Comparison of ENCODE assay signal across 21 cellular contexts in genomic region chr1:156134716-156135435, GRCh38. TPM values are rescaled to one million over a fixed set of nuclear protein-coding genes. Genes with fewer than 3 reads are reported as not detected.
DNase-seq lines count a peak whose midpoint lies in the region; ATAC-seq, FAIRE-seq and TF ChIP-seq lines count a peak whose summit lies in the region.
"Had no signal": no experiment of that assay in that cellular context is flagged by ENCODE, and none has a peak within 500 bp of the region (broad histone marks: within the 10 kb centered on the region; RNA-seq: fewer than 3 reads in every experiment).

No MANE protein-coding gene starts in this region.

- no peaks in the 10 kb centered on the region for H3K36me3 Mint-ChIP-seq in type B pancreatic cell

- intact Hi-C loops in HepG2 (cut with micrococcal nuclease; ENCODE audit: unreplicated experiment) = no loop called here
- intact Hi-C loops in right lobe of liver (cut with DNase I) = loop anchor here in 1 of 2 donors (5.0 to 10.0 kb wide), 2 partner anchors 38 to 110 kb away; partner anchors contain the start of genes BGLAP and PAQR6
- intact Hi-C loops in ascending aorta (cut with DNase I) = no loop called here

- H3K36me3 ChIP-seq in HepG2 (replicated peaks in 1 of 2; ENCODE audit: control insufficient read depth in 1 of 2, insufficient read depth in 2 of 2, low read length in 2 of 2) (peaks cover 47 to 77% of the 10 kb centered on the region in 2 experiments), right lobe of liver (peaks cover 18 to 78% (median 60%) of the 10 kb centered on the region in 4 donors), ascending aorta (peaks cover 95 to 96% of the 10 kb centered on the region in 2 donors), mesenchymal stem cell (ENCODE audit: control insufficient read depth in 1 of 2, insufficient read depth in 2 of 2, low read depth in 1 of 2, low read length in 2 of 2) (peaks cover 84 to 93% of the 10 kb centered on the region in 2 experiments)

- peak overlapping the region in 1 of 2 experiments; percentile 19 for H3K14ac ChIP-seq in mesenchymal stem cell (ENCODE audit: low read length in 2 of 2)

- H2BK15ac ChIP-seq in mesenchymal stem cell (ENCODE audit: low read depth, poor library complexity, severe bottlenecking) = no peak overlapping the region

- H3K9me3 ChIP-seq in HepG2 (ENCODE audit: low read length) (no peaks in the 10 kb centered on the region), right lobe of liver (no peaks in the 10 kb centered on the region), ascending aorta (no peaks in the 10 kb centered on the region), mesenchymal stem cell (ENCODE audit: control insufficient read depth, low read length) (no peaks in the 10 kb centered on the region)
- H3K9me3 ChIP-seq: BE2C had no signal

- H3K27ac Mint-ChIP-seq in type B pancreatic cell = peak overlapping the region; percentile 56
- H3K27ac Mint-ChIP-seq: GM23338 had no signal

- no peak for ATAC-seq in HepG2
- no peak for ATAC-seq in right lobe of liver
- no peak for ATAC-seq in GM19455 (IDR thresholded peaks at IDR 0.05; ENCODE audit: unreplicated experiment)
- ATAC-seq in HG03520 (IDR thresholded peaks at IDR 0.05; ENCODE audit: unreplicated experiment) = no peak
- ATAC-seq: GM23338 had no signal

- H2AK5ac ChIP-seq in mesenchymal stem cell (ENCODE audit: low read length, severe bottlenecking) = no peak overlapping the region

- no peak overlapping the region for H3K4ac ChIP-seq in mesenchymal stem cell (ENCODE audit: low read depth in 1 of 2, low read length in 2 of 2)

- H2BK12ac ChIP-seq in mesenchymal stem cell (ENCODE audit: low read length in 2 of 2) = no peak overlapping the region

- peaks cover 6% of the 10 kb centered on the region for H3K79me2 ChIP-seq in HepG2 (ENCODE audit: insufficient read depth, low read length)

- H3K9ac ChIP-seq in HepG2 (ENCODE audit: insufficient read depth, low read depth, low read length) = no peak overlapping the region
- peak overlapping the region; percentile 36 for H3K9ac ChIP-seq in mesenchymal stem cell (ENCODE audit: low read length)
- H3K9ac ChIP-seq: KMS-11 had no signal

- TF ChIP-seq CTCF in HepG2 (CRISPR knock-in tag; IDR thresholded peaks at IDR 0.05) (no peak), right lobe of liver (IDR thresholded peaks at IDR 0.05) (no peak), ascending aorta (IDR thresholded peaks at IDR 0.05) (no peak), type B pancreatic cell (conservative IDR thresholded peaks at IDR 0.05) (no peak)

- no peak overlapping the region for H2AFZ ChIP-seq in HepG2 (ENCODE audit: low read length)
- no peak overlapping the region for H2AFZ ChIP-seq in mesenchymal stem cell (ENCODE audit: low read depth, low read length)
- H2AFZ ChIP-seq: GM23338 had no signal

- DNase-seq in HepG2 (ENCODE audit: low spot score) (no peak), right lobe of liver (no peak), ascending aorta (ENCODE audit: low spot score in 2 of 2) (no peak), mesenchymal stem cell (no peak), type B pancreatic cell (ENCODE audit: extremely low spot score, unreplicated experiment) (no peak), iPS-NIHi7 (ENCODE audit: extremely low spot score) (no peak)
- DNase-seq: 8988T; BE2C; CD8-positive, alpha-beta memory T cell; DND-41; GDM1; NCI-H1105; NCI-H1694; NCI-H2227 treated with DMSO at 0.1 percent for 48 hours; NCI-H524 treated with DMSO at 0.1 percent for 48 hours; SIG-M5 had no signal

- H3K27me3 Mint-ChIP-seq in type B pancreatic cell = no peaks in the 10 kb centered on the region
- H3K27me3 Mint-ChIP-seq: CD8-positive, alpha-beta memory T cell had no signal

- H3K4me2 ChIP-seq in HepG2 (ENCODE audit: low read depth, low read length) (no peak overlapping the region), mesenchymal stem cell (ENCODE audit: low read length, poor library complexity, severe bottlenecking) (no peak overlapping the region)
- H3K4me2 ChIP-seq: GM23338, KMS-11 had no signal

- in situ Hi-C loops in HepG2 (cut with HindIII; ENCODE audit: extremely low pct_ligation_motif_present, low pct_unique_long_range_greater_than_20kb) = loop anchor here (5.0 kb wide), 1 partner anchor 38 kb away; no protein-coding TSS in a partner anchor

- TF ChIP-seq RAD21 in HepG2 (CRISPR knock-in tag; IDR thresholded peaks at IDR 0.05) = no peak

- H3K27me3 ChIP-seq in HepG2 (ENCODE audit: control insufficient read depth in 1 of 2, insufficient read depth in 2 of 2, low read length in 2 of 2) (no peaks in the 10 kb centered on the region), right lobe of liver (no peaks in the 10 kb centered on the region), ascending aorta (no peaks in the 10 kb centered on the region), mesenchymal stem cell (ENCODE audit: control insufficient read depth in 1 of 2, insufficient read depth in 1 of 2, low read length in 2 of 2) (no peaks in the 10 kb centered on the region)
- H3K27me3 ChIP-seq: BE2C had no signal

- no peak overlapping the region for H3K4me3 ChIP-seq in HepG2 (replicated peaks in 1 of 3; ENCODE audit: insufficient read depth in 1 of 3, low read depth in 2 of 3, low read length in 3 of 3)
- H3K4me3 ChIP-seq in right lobe of liver = no peak overlapping the region
- H3K4me3 ChIP-seq in ascending aorta = no peak overlapping the region
- H3K4me3 ChIP-seq in mesenchymal stem cell (ENCODE audit: insufficient read depth in 1 of 2, low read depth in 1 of 2, low read length in 2 of 2) = no peak overlapping the region
- H3K4me3 ChIP-seq: GM23338 had no signal

- H3K27ac ChIP-seq in HepG2 (ENCODE audit: extremely low read length, insufficient read depth, low read length) = no peak overlapping the region
- H3K27ac ChIP-seq in right lobe of liver = no peak overlapping the region
- peak overlapping the region; percentile 31 to 52 for H3K27ac ChIP-seq in ascending aorta
- no peak overlapping the region for H3K27ac ChIP-seq in mesenchymal stem cell (ENCODE audit: low read length, poor library complexity, severe bottlenecking)
- H3K27ac ChIP-seq: KMS-11 had no signal

- H3K79me1 ChIP-seq in mesenchymal stem cell (replicated peaks; ENCODE audit: low read length, poor library complexity, severe bottlenecking) = peaks cover 22% of the 10 kb centered on the region

- POLR2A ChIA-PET in HepG2 (lab: Yijun Ruan, JAX) = no interaction called here

- peaks cover 8% of the 10 kb centered on the region; the same call in 1 of the 2 replicates for H4K20me1 ChIP-seq in HepG2 (ENCODE audit: insufficient read depth, low read length)

- TF ChIP-seq EP300 in HepG2 (IDR thresholded peaks at IDR 0.05; ENCODE audit: low read depth in 2 of 2, low read length in 2 of 2) (no peak), HepG2 (CRISPR knock-in tag; IDR thresholded peaks at IDR 0.05; ENCODE audit: borderline replicate concordance) (no peak)

- H4K91ac ChIP-seq in mesenchymal stem cell (ENCODE audit: low read length) = no peak overlapping the region

- peaks cover 9% of the 10 kb centered on the region for H3K4me1 ChIP-seq in HepG2 (ENCODE audit: insufficient read depth, low read length)
- peaks cover 0 to 10% (median under 1%) of the 10 kb centered on the region in 4 donors for H3K4me1 ChIP-seq in right lobe of liver
- H3K4me1 ChIP-seq in ascending aorta = peaks cover 1 to 14% of the 10 kb centered on the region in 2 donors
- H3K4me1 ChIP-seq in mesenchymal stem cell (ENCODE audit: control insufficient read depth, insufficient read depth, low read depth, low read length) = peaks cover 5% of the 10 kb centered on the region

- no TSS peak for BruUV-seq in HepG2 (replicated peaks; lab: Mats Ljungman, UMichigan)

- FAIRE-seq in HepG2 (lab: Jason Lieb, UNC) = no peak
- FAIRE-seq: GM12892 had no signal

- no peak overlapping the region for H2BK120ac ChIP-seq in mesenchymal stem cell (ENCODE audit: low read depth, low read length)

- peak overlapping the region; percentile 19 for H4K8ac ChIP-seq in mesenchymal stem cell (ENCODE audit: low read length)

- WGBS in HepG2 (ENCODE audit: low lambda C conversion rate) = 96% methylated on average over 13 of the region's 18 CpGs
- 73% methylated on average over 2 of the region's 18 CpGs for WGBS in right lobe of liver (ENCODE audit: insufficient coverage, low coverage, low lambda C conversion rate, missing lambda C conversion rate)
- 98% methylated on average over 13 of the region's 18 CpGs for WGBS in mesenchymal stem cell

- no peak overlapping the region for H3K18ac ChIP-seq in mesenchymal stem cell (ENCODE audit: low read depth in 1 of 2, low read length in 2 of 2)

- H3K4me1 Mint-ChIP-seq in type B pancreatic cell (ENCODE audit: unreplicated experiment) = peaks cover 7% of the 10 kb centered on the region

- TF ChIP-seq POLR2A in HepG2 (IDR thresholded peaks at IDR 0.05; ENCODE audit: insufficient read depth in 1 of 2, low read depth in 2 of 2, low read length in 2 of 2) = no peak
- TF ChIP-seq POLR2A in right lobe of liver (IDR thresholded peaks at IDR 0.05) = no peak

- no peak overlapping the region for H3K23ac ChIP-seq in mesenchymal stem cell (ENCODE audit: low read length in 2 of 2)

- no peak overlapping the region for H3K4me3 Mint-ChIP-seq in type B pancreatic cell
- H3K4me3 Mint-ChIP-seq: GM23338 had no signal

- CTCF ChIA-PET in HepG2 (lab: Yijun Ruan, JAX; ENCODE audit: low intra/inter-chr PET ratio, low total read pairs) = no interaction called here

- no peak overlapping the region for H2BK5ac ChIP-seq in mesenchymal stem cell (ENCODE audit: low read depth, low read length, poor library complexity, severe bottlenecking)

- H3K9me3 Mint-ChIP-seq in type B pancreatic cell = no peaks in the 10 kb centered on the region
- H3K9me3 Mint-ChIP-seq: CD8-positive, alpha-beta memory T cell; GM23338 had no signal

RNA-seq across cellular contexts. Expression of gene SEMA4A, which starts 18.5 kb away (rescaled TPM):
- total RNA-seq in HepG2 (2016; rRNA removed; fragmentation: Illumina TruSeq; extraction: Trizol) = 0.09 TPM in 1 of 2 replicates, not detected in the other
- total RNA-seq in HepG2 (2016; cell fraction: cytosol; rRNA removed; fragmentation: Illumina TruSeq; extraction: Trizol; ENCODE audit: low read depth) = not detected in 2 replicates
- total RNA-seq in HepG2 (2016; cell fraction: insoluble cytoplasmic fraction; rRNA removed; fragmentation: Illumina TruSeq; extraction: Trizol) = 0.15 TPM in 1 of 2 replicates, not detected in the other
- not detected in 2 replicates for total RNA-seq in HepG2 (2016; cell fraction: membrane; rRNA removed; fragmentation: Illumina TruSeq; extraction: Trizol)
- 0.13 TPM in 1 of 2 replicates, not detected in the other for total RNA-seq in HepG2 (2016; cell fraction: nucleus; rRNA removed; fragmentation: Illumina TruSeq; extraction: Trizol)
- 0.14 and 0.20 TPM in 2 replicates for polyA plus RNA-seq in HepG2 (2011; rRNA removed)
- 0.08 and 0.09 TPM in 2 replicates for polyA plus RNA-seq in HepG2 (2011; cell fraction: cytosol; rRNA removed)
- polyA plus RNA-seq in HepG2 (2011; cell fraction: nucleus; rRNA removed) = 0.21 and 0.61 TPM in 2 replicates
- 0.19 and 0.21 TPM in 2 replicates for polyA plus RNA-seq in HepG2 (2012)
- not detected in 2 replicates for polyA plus RNA-seq in HepG2 (2016; cell fraction: cytosol; fragmentation: Illumina TruSeq; extraction: Trizol; ENCODE audit: low read depth)
- 0.45 TPM in 1 of 2 replicates, not detected in the other for polyA plus RNA-seq in HepG2 (2016; cell fraction: insoluble cytoplasmic fraction; fragmentation: Illumina TruSeq; extraction: Trizol; ENCODE audit: low read depth)
- not detected in 2 replicates for polyA plus RNA-seq in HepG2 (2016; cell fraction: membrane; fragmentation: Illumina TruSeq; extraction: Trizol; ENCODE audit: low read depth)
- polyA plus RNA-seq in HepG2 (2016; cell fraction: nucleus; fragmentation: Illumina TruSeq; extraction: Trizol; ENCODE audit: insufficient read depth, low read depth) = 0.15 TPM in 1 of 2 replicates, not detected in the other
- 0.88 and 18.6 TPM in 2 replicates for polyA minus RNA-seq in HepG2 (2011; rRNA and poly(A)+ RNA removed; ENCODE audit: low replicate concordance)
- polyA minus RNA-seq in HepG2 (2011; cell fraction: cytosol; rRNA and poly(A)+ RNA removed) = not detected in 2 replicates
- polyA minus RNA-seq in HepG2 (2011; cell fraction: nucleus; rRNA and poly(A)+ RNA removed) = 0.39 TPM in 1 of 2 replicates, not detected in the other
- total RNA-seq in right lobe of liver = 1 to 10 TPM in 4 of 6 experiments, under 1 TPM in 2; 0.62 to 2.6 (median 1.3) TPM
- 0.64 TPM for total RNA-seq in ascending aorta
- 0.61 TPM for polyA plus RNA-seq in mesenchymal stem cell (2013, experiment 1 of 2)
- 0.40 TPM for polyA plus RNA-seq in mesenchymal stem cell (2013, experiment 2 of 2)
- total RNA-seq in type B pancreatic cell (ENCODE audit: low replicate concordance) = 7.1 and 12.9 TPM in 2 replicates

RNA-seq across cellular contexts. Expression of gene LMNA, which starts 20.4 kb away (rescaled TPM):
- total RNA-seq in HepG2 (2016; rRNA removed; fragmentation: Illumina TruSeq; extraction: Trizol) = 190 and 225 TPM in 2 replicates
- 16.7 and 20.3 TPM in 2 replicates for total RNA-seq in HepG2 (2016; cell fraction: cytosol; rRNA removed; fragmentation: Illumina TruSeq; extraction: Trizol; ENCODE audit: low read depth)
- total RNA-seq in HepG2 (2016; cell fraction: insoluble cytoplasmic fraction; rRNA removed; fragmentation: Illumina TruSeq; extraction: Trizol) = 150 and 214 TPM in 2 replicates
- total RNA-seq in HepG2 (2016; cell fraction: membrane; rRNA removed; fragmentation: Illumina TruSeq; extraction: Trizol) = 22.8 and 26.6 TPM in 2 replicates
- total RNA-seq in HepG2 (2016; cell fraction: nucleus; rRNA removed; fragmentation: Illumina TruSeq; extraction: Trizol) = 106 and 117 TPM in 2 replicates
- 107 and 110 TPM in 2 replicates for polyA plus RNA-seq in HepG2 (2011; rRNA removed)
- polyA plus RNA-seq in HepG2 (2011; cell fraction: cytosol; rRNA removed) = 79.6 and 122 TPM in 2 replicates
- 236 and 366 TPM in 2 replicates for polyA plus RNA-seq in HepG2 (2011; cell fraction: nucleus; rRNA removed)
- polyA plus RNA-seq in HepG2 (2012) = 86.7 and 101 TPM in 2 replicates
- polyA plus RNA-seq in HepG2 (2016; cell fraction: cytosol; fragmentation: Illumina TruSeq; extraction: Trizol; ENCODE audit: low read depth) = 11.1 and 13.2 TPM in 2 replicates
- 143 and 179 TPM in 2 replicates for polyA plus RNA-seq in HepG2 (2016; cell fraction: insoluble cytoplasmic fraction; fragmentation: Illumina TruSeq; extraction: Trizol; ENCODE audit: low read depth)
- polyA plus RNA-seq in HepG2 (2016; cell fraction: membrane; fragmentation: Illumina TruSeq; extraction: Trizol; ENCODE audit: low read depth) = 12.6 and 16.9 TPM in 2 replicates
- 177 and 182 TPM in 2 replicates for polyA plus RNA-seq in HepG2 (2016; cell fraction: nucleus; fragmentation: Illumina TruSeq; extraction: Trizol; ENCODE audit: insufficient read depth, low read depth)
- 159 and 307 TPM in 2 replicates for polyA minus RNA-seq in HepG2 (2011; rRNA and poly(A)+ RNA removed; ENCODE audit: low replicate concordance)
- polyA minus RNA-seq in HepG2 (2011; cell fraction: cytosol; rRNA and poly(A)+ RNA removed) = 120 and 130 TPM in 2 replicates
- 67.7 and 70.4 TPM in 2 replicates for polyA minus RNA-seq in HepG2 (2011; cell fraction: nucleus; rRNA and poly(A)+ RNA removed)
- 100 to 1,000 TPM in 3 of 6 experiments, 10 to 100 TPM in 3; 79.4 to 129 (median 98.8) TPM for total RNA-seq in right lobe of liver
- total RNA-seq in ascending aorta = 783 TPM
- polyA plus RNA-seq in mesenchymal stem cell (2013, experiment 1 of 2) = 732 TPM
- 747 TPM for polyA plus RNA-seq in mesenchymal stem cell (2013, experiment 2 of 2)
- total RNA-seq in type B pancreatic cell (ENCODE audit: low replicate concordance) = 141 and 400 TPM in 2 replicates

RNA-seq across cellular contexts. Expression of gene MEX3A, which starts 52.6 kb away (rescaled TPM):
- total RNA-seq in HepG2 (2016; rRNA removed; fragmentation: Illumina TruSeq; extraction: Trizol) (7.6 TPM in 2 replicates), right lobe of liver (1 to 10 TPM in 1 of 6 experiments, under 1 TPM in 5; 0.35 to 1.4 (median 0.83) TPM), ascending aorta (1.3 TPM), type B pancreatic cell (ENCODE audit: low replicate concordance) (31.0 and 61.9 TPM in 2 replicates)
- total RNA-seq in HepG2 (2016; cell fraction: cytosol; rRNA removed; fragmentation: Illumina TruSeq; extraction: Trizol; ENCODE audit: low read depth) = 1.4 and 2.5 TPM in 2 replicates
- total RNA-seq in HepG2 (2016; cell fraction: insoluble cytoplasmic fraction; rRNA removed; fragmentation: Illumina TruSeq; extraction: Trizol) = 5.3 and 7.9 TPM in 2 replicates
- 4.5 and 7.8 TPM in 2 replicates for total RNA-seq in HepG2 (2016; cell fraction: membrane; rRNA removed; fragmentation: Illumina TruSeq; extraction: Trizol)
- total RNA-seq in HepG2 (2016; cell fraction: nucleus; rRNA removed; fragmentation: Illumina TruSeq; extraction: Trizol) = 6.2 and 7.5 TPM in 2 replicates
- polyA plus RNA-seq in HepG2 (2011; rRNA removed) = 9.0 and 9.1 TPM in 2 replicates
- polyA plus RNA-seq in HepG2 (2011; cell fraction: cytosol; rRNA removed) = 7.3 and 8.1 TPM in 2 replicates
- 11.9 and 12.9 TPM in 2 replicates for polyA plus RNA-seq in HepG2 (2011; cell fraction: nucleus; rRNA removed)
- 4.3 and 9.1 TPM in 2 replicates for polyA plus RNA-seq in HepG2 (2012)
- polyA plus RNA-seq in HepG2 (2016; cell fraction: cytosol; fragmentation: Illumina TruSeq; extraction: Trizol; ENCODE audit: low read depth) = 2.9 and 3.3 TPM in 2 replicates
- 10.7 and 11.1 TPM in 2 replicates for polyA plus RNA-seq in HepG2 (2016; cell fraction: insoluble cytoplasmic fraction; fragmentation: Illumina TruSeq; extraction: Trizol; ENCODE audit: low read depth)
- 4.7 and 6.0 TPM in 2 replicates for polyA plus RNA-seq in HepG2 (2016; cell fraction: membrane; fragmentation: Illumina TruSeq; extraction: Trizol; ENCODE audit: low read depth)
- polyA plus RNA-seq in HepG2 (2016; cell fraction: nucleus; fragmentation: Illumina TruSeq; extraction: Trizol; ENCODE audit: insufficient read depth, low read depth) = 14.7 and 15.4 TPM in 2 replicates
- 2.3 and 13.0 TPM in 2 replicates for polyA minus RNA-seq in HepG2 (2011; rRNA and poly(A)+ RNA removed; ENCODE audit: low replicate concordance)
- 10.6 and 11.8 TPM in 2 replicates for polyA minus RNA-seq in HepG2 (2011; cell fraction: cytosol; rRNA and poly(A)+ RNA removed)
- polyA minus RNA-seq in HepG2 (2011; cell fraction: nucleus; rRNA and poly(A)+ RNA removed) = 4.1 and 6.2 TPM in 2 replicates
- 10.4 TPM for polyA plus RNA-seq in mesenchymal stem cell (2013, experiment 1 of 2)
- polyA plus RNA-seq in mesenchymal stem cell (2013, experiment 2 of 2) = 10.7 TPM
- polyA plus RNA-seq: CD8-positive, alpha-beta memory T cell had no signal

RNA-seq across cellular contexts. Expression of gene SLC25A44, which starts 59.0 kb away (rescaled TPM):
- 10.7 and 12.4 TPM in 2 replicates for total RNA-seq in HepG2 (2016; rRNA removed; fragmentation: Illumina TruSeq; extraction: Trizol)
- 2.6 and 3.8 TPM in 2 replicates for total RNA-seq in HepG2 (2016; cell fraction: cytosol; rRNA removed; fragmentation: Illumina TruSeq; extraction: Trizol; ENCODE audit: low read depth)
- total RNA-seq in HepG2 (2016; cell fraction: insoluble cytoplasmic fraction; rRNA removed; fragmentation: Illumina TruSeq; extraction: Trizol) = 11.2 and 11.8 TPM in 2 replicates
- 11.4 and 14.2 TPM in 2 replicates for total RNA-seq in HepG2 (2016; cell fraction: membrane; rRNA removed; fragmentation: Illumina TruSeq; extraction: Trizol)
- total RNA-seq in HepG2 (2016; cell fraction: nucleus; rRNA removed; fragmentation: Illumina TruSeq; extraction: Trizol) = 8.0 and 11.8 TPM in 2 replicates
- polyA plus RNA-seq in HepG2 (2011; rRNA removed) = 13.4 and 14.3 TPM in 2 replicates
- 9.3 and 10.2 TPM in 2 replicates for polyA plus RNA-seq in HepG2 (2011; cell fraction: cytosol; rRNA removed)
- polyA plus RNA-seq in HepG2 (2011; cell fraction: nucleus; rRNA removed) = 16.0 and 19.8 TPM in 2 replicates
- 13.1 and 13.9 TPM in 2 replicates for polyA plus RNA-seq in HepG2 (2012)
- 2.3 TPM in 2 replicates for polyA plus RNA-seq in HepG2 (2016; cell fraction: cytosol; fragmentation: Illumina TruSeq; extraction: Trizol; ENCODE audit: low read depth)
- 14.4 and 18.0 TPM in 2 replicates for polyA plus RNA-seq in HepG2 (2016; cell fraction: insoluble cytoplasmic fraction; fragmentation: Illumina TruSeq; extraction: Trizol; ENCODE audit: low read depth)
- polyA plus RNA-seq in HepG2 (2016; cell fraction: membrane; fragmentation: Illumina TruSeq; extraction: Trizol; ENCODE audit: low read depth) = 11.1 and 12.7 TPM in 2 replicates
- polyA plus RNA-seq in HepG2 (2016; cell fraction: nucleus; fragmentation: Illumina TruSeq; extraction: Trizol; ENCODE audit: insufficient read depth, low read depth) = 18.3 and 20.7 TPM in 2 replicates
- polyA minus RNA-seq in HepG2 (2011; rRNA and poly(A)+ RNA removed; ENCODE audit: low replicate concordance) = 12.6 and 66.8 TPM in 2 replicates
- polyA minus RNA-seq in HepG2 (2011; cell fraction: cytosol; rRNA and poly(A)+ RNA removed) = 4.2 and 6.0 TPM in 2 replicates
- polyA minus RNA-seq in HepG2 (2011; cell fraction: nucleus; rRNA and poly(A)+ RNA removed) = 5.8 and 9.9 TPM in 2 replicates
- 10 to 100 TPM; 19.1 to 30.5 (median 20.0) TPM for total RNA-seq in right lobe of liver
- total RNA-seq in ascending aorta = 13.5 TPM
- polyA plus RNA-seq in mesenchymal stem cell (2013, experiment 1 of 2) = 21.8 TPM
- polyA plus RNA-seq in mesenchymal stem cell (2013, experiment 2 of 2) = 20.8 TPM
- total RNA-seq in type B pancreatic cell (ENCODE audit: low replicate concordance) = 18.6 and 21.8 TPM in 2 replicates

Comparison
In these comparisons a context has a peak if more than half of its experiments do, and no peak if none do; other contexts are left out.
1. H3K27ac ChIP-seq: peak in ascending aorta (2 of 2); none in HepG2 (single experiment), right lobe of liver (0 of 3) and mesenchymal stem cell (single experiment).